ENCODE assay signal across 9 cellular contexts in genomic region chr11:65431452-65432132, GRCh38. TPM values are rescaled to one million over a fixed set of nuclear protein-coding genes. Genes with fewer than 3 reads are reported as not detected.
DNase-seq lines count a peak whose midpoint lies in the region; ATAC-seq and TF ChIP-seq lines count a peak whose summit lies in the region.
"Had no signal": no experiment of that assay in that cellular context is flagged by ENCODE, and none has a peak within 500 bp of the region (broad histone marks: within the 10 kb centered on the region; RNA-seq: fewer than 3 reads in every experiment).

No MANE protein-coding gene starts in this region.

- TF ChIP-seq CTCF in CD8-positive, alpha-beta T cell (IDR thresholded peaks at IDR 0.05) = no peak
- no peak for TF ChIP-seq CTCF in MM.1S (IDR thresholded peaks at IDR 0.05; ENCODE audit: low read length)

- no peaks in the 10 kb centered on the region for H3K9me3 ChIP-seq in CD8-positive, alpha-beta T cell (ENCODE audit: low read length)
- no peaks in the 10 kb centered on the region for H3K9me3 ChIP-seq in MM.1S (replicated peaks; ENCODE audit: insufficient read depth, low read length)

- H3K79me2 ChIP-seq in MM.1S (ENCODE audit: low read length) = peaks cover 90% of the 10 kb centered on the region

- H3K27ac ChIP-seq in CD8-positive, alpha-beta T cell (ENCODE audit: low read depth, low read length) = peak overlapping the region; percentile 99
- H3K27ac ChIP-seq in MM.1S (ENCODE audit: low read length) (peak overlapping the region; percentile 100), caudate nucleus (ENCODE audit: low read depth, low read length) (peak overlapping the region; percentile 18)

- peaks cover 99% of the 10 kb centered on the region for H3F3A ChIP-seq in MM.1S (ENCODE audit: insufficient read depth, low read length)

- H3K9me3 Mint-ChIP-seq in CD8-positive, alpha-beta T cell = no peaks in the 10 kb centered on the region
- H3K9me3 Mint-ChIP-seq in naive thymus-derived CD8-positive, alpha-beta T cell = no peaks in the 10 kb centered on the region

- H3K4me2 ChIP-seq in MM.1S (ENCODE audit: low read depth, low read length) = peak overlapping the region; percentile 99; the same call in 1 of the 2 replicates

- H3K27me3 Mint-ChIP-seq in CD8-positive, alpha-beta T cell (ENCODE audit: low read depth) = no peaks in the 10 kb centered on the region
- no peaks in the 10 kb centered on the region for H3K27me3 Mint-ChIP-seq in naive thymus-derived CD8-positive, alpha-beta T cell

- no peaks in the 10 kb centered on the region for H3K9me2 ChIP-seq in MM.1S (replicated peaks; ENCODE audit: insufficient read depth, low read length)

- H3K36me3 ChIP-seq in CD8-positive, alpha-beta T cell (ENCODE audit: insufficient read depth, low read length) = peaks cover 5% of the 10 kb centered on the region
- H3K36me3 ChIP-seq in MM.1S (replicated peaks; ENCODE audit: insufficient read depth, low read length) = no peaks in the 10 kb centered on the region

- peaks cover 90% of the 10 kb centered on the region for H3K4me1 Mint-ChIP-seq in CD8-positive, alpha-beta T cell (ENCODE audit: low read depth)
- peaks cover 43 to 96% (median 85%) of the 10 kb centered on the region in 4 donors for H3K4me1 Mint-ChIP-seq in naive thymus-derived CD8-positive, alpha-beta T cell

- peak in 4 of 7 experiments; percentile 38 to 70 (median 52) for DNase-seq in CD8-positive, alpha-beta T cell
- peak; percentile 72 for DNase-seq in MM.1S
- no peak for DNase-seq in caudate nucleus (lab: John Stamatoyannopoulos, UW)
- DNase-seq in naive thymus-derived CD8-positive, alpha-beta T cell = peak in 6 of 10 donors; percentile 35 to 79 (median 74)
- DNase-seq in epidermal melanocyte (ENCODE audit: insufficient read length, low spot score) = no peak
- no peak for DNase-seq in stimulated activated CD4-positive, alpha-beta T cell treated with anti-CD3 and anti-CD28 coated beads, Interleukin-2, amount 100 ng/mL, for 48 hours

- H3K4me1 ChIP-seq in CD8-positive, alpha-beta T cell (ENCODE audit: insufficient read depth, low read length) = peaks cover 72% of the 10 kb centered on the region
- H3K4me1 ChIP-seq in MM.1S (ENCODE audit: low read length) = peaks cover 80% of the 10 kb centered on the region

- ATAC-seq in CD8-positive, alpha-beta T cell = peak; percentile 50
- peak; percentile 19 to 54 for ATAC-seq in naive thymus-derived CD8-positive, alpha-beta T cell
- no peak for ATAC-seq in HG03097 (IDR thresholded peaks at IDR 0.05; ENCODE audit: low FRiP score, unreplicated experiment)
- no peak for ATAC-seq in GM19463 (IDR thresholded peaks at IDR 0.05; ENCODE audit: unreplicated experiment)

- H3K27ac Mint-ChIP-seq in CD8-positive, alpha-beta T cell = peak overlapping the region; percentile 89
- H3K27ac Mint-ChIP-seq in naive thymus-derived CD8-positive, alpha-beta T cell = peak overlapping the region; percentile 79 to 100 (median 92)

- no peaks in the 10 kb centered on the region for H4K20me1 ChIP-seq in MM.1S (ENCODE audit: insufficient read depth, low read length)

- peaks cover 42% of the 10 kb centered on the region for H3K36me3 Mint-ChIP-seq in CD8-positive, alpha-beta T cell
- H3K36me3 Mint-ChIP-seq in naive thymus-derived CD8-positive, alpha-beta T cell = peaks cover 0 to 36% (median 7%) of the 10 kb centered on the region in 3 donors

- CTCF ChIA-PET in CD8-positive, alpha-beta T cell (lab: Charles Lee) = interaction anchor here (1.1 to 1.4 kb wide), 4 partner anchors 8 to 76 kb away, joined by 3 to 42 read pairs (median 6); no protein-coding TSS in a partner anchor

- H3K4me3 Mint-ChIP-seq in CD8-positive, alpha-beta T cell = peak overlapping the region; percentile 32
- H3K4me3 Mint-ChIP-seq in naive thymus-derived CD8-positive, alpha-beta T cell = peak overlapping the region; percentile 31 to 97 (median 56)

- intact Hi-C loops in CD8-positive, alpha-beta T cell (cut with DNase I, micrococcal nuclease) = loop anchor here in 1 of 2 experiments (1.0 to 2.0 kb wide), 2 partner anchors 41 to 45 kb away; no protein-coding TSS in a partner anchor

- POLR2A ChIA-PET in CD8-positive, alpha-beta T cell (lab: Charles Lee) = interaction anchor here (1.5 to 8.6 kb wide), 5 partner anchors 9 to 66 kb away, joined by 6 to 159 read pairs (median 18); partner anchors contain the start of gene NEAT1
- POLR2A ChIA-PET in naive thymus-derived CD8-positive, alpha-beta T cell (lab: Charles Lee) = interaction anchor here (0.6 to 1.5 kb wide), 7 partner anchors 12 to 67 kb away, joined by 3 to 113 read pairs (median 5); partner anchors contain the start of genes MALAT1 and NEAT1

- no peak overlapping the region for H3K4me3 ChIP-seq in CD8-positive, alpha-beta T cell (ENCODE audit: low read depth, low read length)
- H3K4me3 ChIP-seq in MM.1S (ENCODE audit: low read length) = no peak overlapping the region

- no peak overlapping the region for H2AFZ ChIP-seq in MM.1S (ENCODE audit: low read length)

- no peaks in the 10 kb centered on the region for H3K27me3 ChIP-seq in CD8-positive, alpha-beta T cell (ENCODE audit: insufficient read depth, low read length)
- H3K27me3 ChIP-seq in MM.1S (replicated peaks; ENCODE audit: insufficient read depth, low read length) = no peaks in the 10 kb centered on the region

- H3K9ac ChIP-seq in MM.1S (ENCODE audit: low read length) = peak overlapping the region; percentile 36; the same call in 1 of the 2 replicates

RNA-seq across cellular contexts. Expression of gene NEAT1, which starts 9.0 kb away (rescaled TPM):
- 100 to 1,000 TPM; 198 to 201 TPM for total RNA-seq in CD8-positive, alpha-beta T cell
- 100 to 1,000 TPM; 375 to 414 TPM for total RNA-seq in naive thymus-derived CD8-positive, alpha-beta T cell
- 1 to 10 TPM; 1.3 to 2.9 (median 1.9) TPM for polyA plus RNA-seq in naive thymus-derived CD8-positive, alpha-beta T cell

RNA-seq across cellular contexts. Expression of gene FRMD8, which starts 45.2 kb away (rescaled TPM):
- 10 to 100 TPM; 18.4 to 20.8 TPM for total RNA-seq in CD8-positive, alpha-beta T cell
- total RNA-seq in naive thymus-derived CD8-positive, alpha-beta T cell = 10 to 100 TPM; 48.6 to 55.0 TPM
- 10 to 100 TPM; 34.5 to 42.6 (median 35.4) TPM for polyA plus RNA-seq in naive thymus-derived CD8-positive, alpha-beta T cell

RNA-seq across cellular contexts. Expression of gene SLC25A45, which starts 49.1 kb away (rescaled TPM):
- total RNA-seq in CD8-positive, alpha-beta T cell = 10 to 100 TPM; 27.8 to 29.6 TPM
- total RNA-seq in naive thymus-derived CD8-positive, alpha-beta T cell = 10 to 100 TPM; 22.2 to 23.4 TPM
- 10 to 100 TPM; 10.8 to 19.2 (median 11.0) TPM for polyA plus RNA-seq in naive thymus-derived CD8-positive, alpha-beta T cell
- polyA plus RNA-seq: neural cell had no signal

Comparison
In these comparisons a context has a peak if more than half of its experiments do, and no peak if none do; other contexts are left out.
1. ATAC-seq: peak in CD8-positive, alpha-beta T cell (single experiment) and naive thymus-derived CD8-positive, alpha-beta T cell (2 of 2); none in HG03097 (single experiment) and GM19463 (single experiment).
2. DNase-seq: peak in CD8-positive, alpha-beta T cell (4 of 7), MM.1S (single experiment) and naive thymus-derived CD8-positive, alpha-beta T cell (6 of 10); none in caudate nucleus (0 of 61), epidermal melanocyte (single experiment) and stimulated activated CD4-positive, alpha-beta T cell treated with anti-CD3 and anti-CD28 coated beads, Interleukin-2, amount 100 ng/mL, for 48 hours (0 of 2).
3. H3K27ac ChIP-seq: peak in every context shown above with its lines; median percentile 100 in MM.1S; 99 in CD8-positive, alpha-beta T cell; 18 in caudate nucleus.